In the genomic region with DNA sequence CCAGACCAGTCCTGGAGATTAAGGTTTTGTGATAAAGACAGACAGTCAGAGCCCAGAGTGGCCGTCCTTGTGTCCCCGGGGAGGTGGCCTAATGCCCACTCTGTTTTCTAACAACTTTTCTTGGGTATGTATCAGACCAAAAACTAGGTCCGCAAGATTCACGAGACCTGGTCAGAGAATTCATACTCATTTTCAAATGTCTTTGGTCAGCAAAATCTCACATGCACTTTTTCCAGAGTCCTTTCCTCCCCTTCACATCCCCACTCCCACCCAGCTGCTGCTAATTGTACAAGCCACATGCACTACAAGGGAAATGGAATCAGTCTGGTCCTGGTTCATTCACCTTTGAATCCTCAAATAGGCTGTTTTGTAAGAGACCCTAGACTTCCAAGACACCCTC, we compare ENCODE assay signal across 32 cellular contexts.
"Had no signal": no experiment of that assay in that cellular context is flagged by ENCODE, and none has a peak within 500 bp of the region (broad histone marks: within the 10 kb centered on the region; RNA-seq: fewer than 3 reads in every experiment).

No MANE protein-coding gene starts in this region.

- H3K4me1 ChIP-seq: adrenal gland, body of pancreas, breast epithelium had no signal

- H3K9me3 ChIP-seq: adrenal gland, body of pancreas, breast epithelium had no signal

- H3K4me3 ChIP-seq: adrenal gland, body of pancreas, breast epithelium had no signal

- H3K27me3 ChIP-seq: adrenal gland, body of pancreas, brain microvascular endothelial cell, breast epithelium had no signal

- H3K9me3 Mint-ChIP-seq: activated B cell treated with CpG ODN at 0.5 μM for 24 hours; activated CD4-positive, alpha-beta memory T cell treated with anti-CD3 and anti-CD28 coated beads for 36 hours; activated CD4-positive, alpha-beta T cell treated with anti-CD3 and anti-CD28 coated beads, Interleukin-2, amount 10 ng/mL, durations not matched to agents 24 days and 14 days; activated CD8-positive, alpha-beta T cell treated with anti-CD3 and anti-CD28 coated beads for 36 hours; activated naive CD4-positive, alpha-beta T cell treated with anti-CD3 and anti-CD28 coated beads, Interleukin-2, amount 10 ng/mL, durations not matched to agents 7 days and 5 days; activated naive CD4-positive, alpha-beta T cell treated with anti-CD3 and anti-CD28 coated beads, Interleukin-2, amount 50 U/mL, for 72 hours; activated naive CD8-positive, alpha-beta T cell treated with anti-CD3 and anti-CD28 coated beads for 36 hours; activated T-cell treated with anti-CD3 and anti-CD28 coated beads, Interleukin-2, amount 50 U/mL, for 24 hours; activated T-helper 2 cell treated with anti-CD3 and anti-CD28 coated beads, Interferon-gamma antibody, Interleukin-2, Interleukin-4, amounts not matched to agents 10 μg/mL and 5 μg/mL and 100 μg/mL, durations not matched to agents 14 hours and 24 hours and 36 hours; T-helper 1 cell treated with Interleukin-12 subunit alpha and Interleukin-12 subunit beta and Interleukin-4 antibody, amounts not matched to agents 30 μg/mL and 1 μg/mL, for 36 hours; T-helper 2 cell treated with Interferon-gamma antibody and Interleukin-4, amounts not matched to agents 5 μg/mL and 100 μg/mL, for 36 hours had no signal

- H3K4me3 Mint-ChIP-seq: activated B cell treated with CpG ODN at 0.5 μM for 24 hours; activated CD4-positive, alpha-beta memory T cell treated with anti-CD3 and anti-CD28 coated beads for 36 hours; activated CD4-positive, alpha-beta T cell treated with anti-CD3 and anti-CD28 coated beads, Interleukin-2, amount 10 ng/mL, durations not matched to agents 24 days and 14 days; activated CD8-positive, alpha-beta T cell treated with anti-CD3 and anti-CD28 coated beads for 36 hours; activated naive CD4-positive, alpha-beta T cell treated with anti-CD3 and anti-CD28 coated beads, Interleukin-2, amount 10 ng/mL, durations not matched to agents 7 days and 5 days; activated naive CD8-positive, alpha-beta T cell treated with anti-CD3 and anti-CD28 coated beads for 36 hours; activated T-cell treated with anti-CD3 and anti-CD28 coated beads, Interleukin-2, amount 50 U/mL, for 24 hours; T-helper 1 cell treated with Interleukin-12 subunit alpha and Interleukin-12 subunit beta and Interleukin-4 antibody, amounts not matched to agents 30 μg/mL and 1 μg/mL, for 36 hours; T-helper 2 cell treated with Interferon-gamma antibody and Interleukin-4, amounts not matched to agents 5 μg/mL and 100 μg/mL, for 36 hours had no signal

- FAIRE-seq: astrocyte had no signal

- H3K27ac Mint-ChIP-seq: activated B cell treated with CpG ODN at 0.5 μM for 24 hours; activated CD4-positive, alpha-beta memory T cell treated with anti-CD3 and anti-CD28 coated beads for 36 hours; activated CD4-positive, alpha-beta T cell treated with anti-CD3 and anti-CD28 coated beads, Interleukin-2, amount 10 ng/mL, durations not matched to agents 24 days and 14 days; activated CD8-positive, alpha-beta T cell treated with anti-CD3 and anti-CD28 coated beads for 36 hours; activated naive CD4-positive, alpha-beta T cell treated with anti-CD3 and anti-CD28 coated beads, Interleukin-2, amount 10 ng/mL, durations not matched to agents 7 days and 5 days; activated naive CD4-positive, alpha-beta T cell treated with anti-CD3 and anti-CD28 coated beads, Interleukin-2, amount 50 U/mL, for 72 hours; activated naive CD8-positive, alpha-beta T cell treated with anti-CD3 and anti-CD28 coated beads for 36 hours; activated T-cell treated with anti-CD3 and anti-CD28 coated beads, Interleukin-2, amount 50 U/mL, for 24 hours; activated T-helper 2 cell treated with anti-CD3 and anti-CD28 coated beads, Interferon-gamma antibody, Interleukin-2, Interleukin-4, amounts not matched to agents 10 μg/mL and 5 μg/mL and 100 μg/mL, durations not matched to agents 14 hours and 24 hours and 36 hours; T-helper 1 cell treated with Interleukin-12 subunit alpha and Interleukin-12 subunit beta and Interleukin-4 antibody, amounts not matched to agents 30 μg/mL and 1 μg/mL, for 36 hours; T-helper 2 cell treated with Interferon-gamma antibody and Interleukin-4, amounts not matched to agents 5 μg/mL and 100 μg/mL, for 36 hours had no signal

- H3K36me3 ChIP-seq: adrenal gland, brain microvascular endothelial cell, breast epithelium had no signal

- ATAC-seq: activated CD8-positive, alpha-beta T cell treated with anti-CD3 and anti-CD28 coated beads for 36 hours; activated naive CD4-positive, alpha-beta T cell treated with anti-CD3 and anti-CD28 coated beads, Interleukin-2, amount 50 U/mL, for 72 hours; body of pancreas had no signal

- DNase-seq: activated B cell treated with CpG ODN at 0.5 μM for 24 hours; activated CD4-positive, alpha-beta memory T cell treated with anti-CD3 and anti-CD28 coated beads for 36 hours; activated CD4-positive, alpha-beta T cell treated with anti-CD3 and anti-CD28 coated beads for 4 hours; activated CD4-positive, alpha-beta T cell treated with anti-CD3 and anti-CD28 coated beads, Interleukin-2, amount 10 ng/mL, durations not matched to agents 24 days and 14 days; activated CD4-positive, alpha-beta T cell treated with anti-CD3 and anti-CD28 coated beads, Interleukin-2, amount 50 U/mL, for 1 hour; activated CD4-positive, alpha-beta T cell treated with anti-CD3 and anti-CD28 coated beads, Interleukin-2, amount 50 U/mL, for 4 hours; activated CD4-positive, CD25-positive, alpha-beta regulatory T cell treated with anti-CD3 and anti-CD28 coated beads, Interleukin-2, amount 50 U/mL, for 72 hours; activated CD8-positive, alpha-beta memory T cell treated with anti-CD3 and anti-CD28 coated beads, Interleukin-2, amount 50 U/mL, for 48 hours; activated CD8-positive, alpha-beta T cell treated with anti-CD3 and anti-CD28 coated beads for 36 hours; activated effector memory CD4-positive, alpha-beta T cell treated with Interleukin-2 at 50 U/mL for 16 hours; activated gamma-delta T cell; activated naive CD4-positive, alpha-beta T cell treated with anti-CD3 and anti-CD28 coated beads, Interleukin-2, amount 10 ng/mL, durations not matched to agents 7 days and 5 days; activated naive CD4-positive, alpha-beta T cell treated with Interleukin-2 at 50 U/mL for 16 hours; activated naive CD8-positive, alpha-beta T cell treated with anti-CD3 and anti-CD28 coated beads for 36 hours; activated T-cell treated with anti-CD3 and anti-CD28 coated beads, Interleukin-2, amount 50 U/mL, for 24 hours; activated T-cell treated with anti-CD3 and anti-CD28 coated beads, Interleukin-2, amount 50 U/mL, for 48 hours; adrenal gland; amniotic stem cell; aorta; body of pancreas; brain microvascular endothelial cell; central memory CD4-positive, alpha-beta T cell; T-helper 1 cell; T-helper 2 cell; T-helper 9 cell had no signal

- H3K4me1 Mint-ChIP-seq: activated B cell treated with CpG ODN at 0.5 μM for 24 hours; activated naive CD4-positive, alpha-beta T cell treated with anti-CD3 and anti-CD28 coated beads, Interleukin-2, amount 10 ng/mL, durations not matched to agents 7 days and 5 days; activated naive CD8-positive, alpha-beta T cell treated with anti-CD3 and anti-CD28 coated beads for 36 hours had no signal

- H3K27ac ChIP-seq: adrenal gland, body of pancreas, brain microvascular endothelial cell, breast epithelium, VCaP had no signal

- H3K27me3 Mint-ChIP-seq: activated CD4-positive, alpha-beta memory T cell treated with anti-CD3 and anti-CD28 coated beads for 36 hours; activated CD4-positive, alpha-beta T cell treated with anti-CD3 and anti-CD28 coated beads, Interleukin-2, amount 10 ng/mL, durations not matched to agents 24 days and 14 days; activated CD8-positive, alpha-beta T cell treated with anti-CD3 and anti-CD28 coated beads for 36 hours; activated naive CD4-positive, alpha-beta T cell treated with anti-CD3 and anti-CD28 coated beads, Interleukin-2, amount 10 ng/mL, durations not matched to agents 7 days and 5 days; activated naive CD8-positive, alpha-beta T cell treated with anti-CD3 and anti-CD28 coated beads for 36 hours; activated T-cell treated with anti-CD3 and anti-CD28 coated beads, Interleukin-2, amount 50 U/mL, for 24 hours had no signal

- H3K36me3 Mint-ChIP-seq: activated CD4-positive, alpha-beta memory T cell treated with anti-CD3 and anti-CD28 coated beads for 36 hours; activated naive CD4-positive, alpha-beta T cell treated with anti-CD3 and anti-CD28 coated beads, Interleukin-2, amount 10 ng/mL, durations not matched to agents 7 days and 5 days; activated naive CD4-positive, alpha-beta T cell treated with anti-CD3 and anti-CD28 coated beads, Interleukin-2, amount 50 U/mL, for 72 hours; activated naive CD8-positive, alpha-beta T cell treated with anti-CD3 and anti-CD28 coated beads for 36 hours had no signal
